Comparison of ENCODE assay signal across 31 cellular contexts in the genomic region with DNA sequence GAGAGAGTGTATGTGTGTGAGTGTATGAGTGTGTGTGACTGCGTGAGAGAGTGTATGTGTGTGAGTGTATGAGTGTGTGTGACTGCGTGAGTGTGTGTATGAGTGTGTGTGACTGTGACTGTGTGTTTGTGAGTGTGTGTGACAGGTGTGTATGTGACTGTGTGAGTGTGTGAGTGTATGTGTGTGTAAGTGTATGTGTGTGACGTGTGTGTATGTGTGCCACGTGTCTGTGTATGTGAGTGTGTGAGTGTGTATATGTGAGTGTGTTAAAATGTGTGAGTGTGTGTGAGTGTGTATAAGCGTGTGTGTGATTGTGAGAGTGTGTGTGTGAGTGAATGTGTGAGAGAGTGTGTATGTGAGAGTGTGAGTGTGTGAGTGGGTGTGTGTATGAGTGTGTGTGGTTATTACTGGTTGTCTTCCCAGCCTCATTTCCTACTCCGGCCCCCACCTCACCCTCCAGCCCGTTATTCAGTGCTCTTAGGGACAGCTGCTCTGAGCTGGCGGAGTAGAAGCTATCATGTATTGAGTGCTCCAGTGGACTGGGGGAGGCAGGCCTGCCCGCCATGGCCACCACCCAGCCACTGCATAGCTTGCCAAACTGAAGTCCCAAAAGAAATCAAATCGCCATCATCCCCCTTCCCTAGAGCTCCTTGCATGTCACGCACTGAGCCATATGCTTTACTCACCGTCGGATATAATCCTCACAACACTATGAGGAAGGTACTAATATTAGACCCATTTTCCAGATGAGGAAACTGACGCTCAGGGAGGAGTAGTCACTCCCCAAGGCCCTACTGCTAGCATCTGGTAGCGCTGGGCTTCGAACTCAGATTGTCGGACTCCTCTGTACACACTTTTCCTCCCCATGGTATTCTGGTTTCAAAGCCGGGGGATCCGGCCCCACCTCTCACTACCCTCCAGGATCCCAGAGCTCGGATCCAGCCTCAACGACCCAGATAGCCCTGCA. TPM values are rescaled to one million over a fixed set of nuclear protein-coding genes. Genes with fewer than 3 reads are reported as not detected.
DNase-seq lines count a peak whose midpoint lies in the region; ATAC-seq and TF ChIP-seq lines count a peak whose summit lies in the region.
"Had no signal": no experiment of that assay in that cellular context is flagged by ENCODE, and none has a peak within 500 bp of the region (broad histone marks: within the 10 kb centered on the region; RNA-seq: fewer than 3 reads in every experiment).

No MANE protein-coding gene starts in this region.

- no peak overlapping the region for H3K4ac ChIP-seq in H9 (ENCODE audit: low read depth, low read length)
- H3K4ac ChIP-seq in neuronal stem cell (ENCODE audit: low read length), result no peak overlapping the region

- H3K27me3 ChIP-seq in H9 (ENCODE audit: insufficient read depth, low read length), result no peaks in the 10 kb centered on the region
- no peaks in the 10 kb centered on the region for H3K27me3 ChIP-seq in neuronal stem cell (ENCODE audit: control insufficient read depth in 3 of 3, insufficient read depth in 3 of 3, low read depth in 1 of 3, low read length in 3 of 3)
- H3K27me3 ChIP-seq: BE2C, right atrium auricular region, vagina had no signal

- peak overlapping the region in 1 of 2 donors; percentile 43 for H3K4me3 ChIP-seq in neuronal stem cell (ENCODE audit: low read length in 2 of 2)
- H3K4me3 ChIP-seq: HAP-1, right atrium auricular region, thoracic aorta, vagina had no signal

- no peak overlapping the region for H2BK20ac ChIP-seq in H9 (ENCODE audit: low read depth, low read length, poor library complexity, severe bottlenecking)

- H3K9ac ChIP-seq in H9 (ENCODE audit: extremely low read depth, insufficient read length, low read length) (no peak overlapping the region), neuronal stem cell (ENCODE audit: low read depth, low read length, poor library complexity) (no peak overlapping the region)

- no peak overlapping the region for H3T11ph ChIP-seq in H9 (ENCODE audit: low read length)

- peaks cover 2% of the 10 kb centered on the region; the same call in 1 of the 2 replicates for H3K27me3 Mint-ChIP-seq in H9 (ENCODE audit: low read depth)

- no peak for TF ChIP-seq CTCF in H9 (conservative IDR thresholded peaks at IDR 0.05)

- no peaks in the 10 kb centered on the region for H4K20me1 ChIP-seq in H9 (ENCODE audit: control insufficient read depth, insufficient read depth, insufficient read length)

- no peaks in the 10 kb centered on the region for H3K79me2 ChIP-seq in H9 (ENCODE audit: insufficient read depth, low read length)

- H3K4me3 Mint-ChIP-seq in H9, result no peak overlapping the region
- H3K4me3 Mint-ChIP-seq: activated CD4-positive, alpha-beta T cell treated with anti-CD3 and anti-CD28 coated beads, Interleukin-2, amount 10 ng/mL, durations not matched to agents 24 days and 14 days; activated naive CD8-positive, alpha-beta T cell treated with anti-CD3 and anti-CD28 coated beads for 36 hours; CD8-positive, alpha-beta memory T cell; neural crest cell; stimulated activated naive CD8-positive, alpha-beta T cell treated with anti-CD3 and anti-CD28 coated beads, Interleukin-15, amount 100 ng/mL, for 72 hours; T-cell had no signal

- H2BK12ac ChIP-seq in H9 (ENCODE audit: insufficient read length, low read depth, low read length) (no peak overlapping the region), neuronal stem cell (ENCODE audit: low read length) (peak overlapping the region; percentile 63)

- H3K4me1 Mint-ChIP-seq in H9, result peaks cover 37 to 38% of the 10 kb centered on the region in 2 experiments
- H3K4me1 Mint-ChIP-seq: activated CD4-positive, alpha-beta T cell treated with anti-CD3 and anti-CD28 coated beads, Interleukin-2, amount 10 ng/mL, durations not matched to agents 24 days and 14 days; activated naive CD8-positive, alpha-beta T cell treated with anti-CD3 and anti-CD28 coated beads for 36 hours; CD8-positive, alpha-beta memory T cell; neural crest cell; stimulated activated naive CD8-positive, alpha-beta T cell treated with anti-CD3 and anti-CD28 coated beads, Interleukin-15, amount 100 ng/mL, for 72 hours; T-cell had no signal

- H3K9me3 Mint-ChIP-seq in H9, result 0 out of 5 replicates have a peak, but pooled peaks cover 0 to 4% of the 10 kb centered on the region in 2 experiments
- H3K9me3 Mint-ChIP-seq: activated CD4-positive, alpha-beta T cell treated with anti-CD3 and anti-CD28 coated beads, Interleukin-2, amount 10 ng/mL, durations not matched to agents 24 days and 14 days; activated naive CD8-positive, alpha-beta T cell treated with anti-CD3 and anti-CD28 coated beads for 36 hours; CD8-positive, alpha-beta memory T cell; neural crest cell; stimulated activated naive CD8-positive, alpha-beta T cell treated with anti-CD3 and anti-CD28 coated beads, Interleukin-15, amount 100 ng/mL, for 72 hours; T-cell had no signal

- peak overlapping the region in 1 of 3 experiments; percentile 53; a peak in 1 of 7 replicates for H3K27ac Mint-ChIP-seq in H9
- H3K27ac Mint-ChIP-seq: activated CD4-positive, alpha-beta T cell treated with anti-CD3 and anti-CD28 coated beads, Interleukin-2, amount 10 ng/mL, durations not matched to agents 24 days and 14 days; activated naive CD8-positive, alpha-beta T cell treated with anti-CD3 and anti-CD28 coated beads for 36 hours; CD8-positive, alpha-beta memory T cell; stimulated activated naive CD8-positive, alpha-beta T cell treated with anti-CD3 and anti-CD28 coated beads, Interleukin-15, amount 100 ng/mL, for 72 hours; T-cell had no signal

- H3K4me2 ChIP-seq in H9 (ENCODE audit: insufficient read depth, insufficient read length, low read length), result no peak overlapping the region
- H3K4me2 ChIP-seq in neuronal stem cell (ENCODE audit: insufficient read depth, low read length, poor library complexity, severe bottlenecking), result no peak overlapping the region

- H3K9me3 ChIP-seq in H9 (ENCODE audit: control insufficient read depth, low read depth, low read length) (no peaks in the 10 kb centered on the region), neuronal stem cell (replicated peaks in 1 of 2; ENCODE audit: control insufficient read depth in 2 of 2, insufficient read depth in 1 of 2, low read depth in 1 of 2, low read length in 2 of 2) (peaks cover 0 to 4% of the 10 kb centered on the region in 2 donors)
- H3K9me3 ChIP-seq: BE2C, HAP-1, right atrium auricular region, thoracic aorta, vagina had no signal

- no peak overlapping the region for H2AFZ ChIP-seq in H9 (ENCODE audit: low read length)
- H2AFZ ChIP-seq in neuronal stem cell (ENCODE audit: low read length), result no peak overlapping the region

- H4K8ac ChIP-seq in H9 (replicated peaks; ENCODE audit: insufficient read length, low read depth, low read length) (peak overlapping the region; percentile 22), neuronal stem cell (ENCODE audit: low read depth, low read length) (no peak overlapping the region)

- no peak overlapping the region for H3K18ac ChIP-seq in H9 (ENCODE audit: insufficient read length, low read depth, low read length)
- H3K18ac ChIP-seq in neuronal stem cell (ENCODE audit: low read length), result no peak overlapping the region

- H4K91ac ChIP-seq in H9 (ENCODE audit: insufficient read length, low read depth, low read length) (no peak overlapping the region), neuronal stem cell (ENCODE audit: low read depth, low read length, poor library complexity) (no peak overlapping the region)

- no peaks in the 10 kb centered on the region for H3K36me3 ChIP-seq in neuronal stem cell (replicated peaks in 1 of 2; ENCODE audit: control insufficient read depth in 2 of 2, insufficient read depth in 2 of 2, low read length in 2 of 2)
- H3K36me3 ChIP-seq: BE2C, HAP-1, right atrium auricular region, thoracic aorta, vagina had no signal

- no peaks in the 10 kb centered on the region for H3K79me1 ChIP-seq in H9 (ENCODE audit: insufficient read depth, low read depth, low read length, poor library complexity, severe bottlenecking)
- no peaks in the 10 kb centered on the region for H3K79me1 ChIP-seq in neuronal stem cell (ENCODE audit: low read depth, low read length)

- H3K23ac ChIP-seq in H9 (ENCODE audit: insufficient read length, low read depth, low read length) (no peak overlapping the region), neuronal stem cell (ENCODE audit: low read depth, low read length, poor library complexity) (peak overlapping the region; percentile 35)

- DNase-seq in AG20443 (ENCODE audit: low spot score), result peak; percentile 6
- peak; percentile 23 for DNase-seq in H9
- DNase-seq in ecto neural progenitor cell (ENCODE audit: low spot score), result peak; percentile 36
- no peak for DNase-seq in neuronal stem cell (ENCODE audit: low spot score)
- no peak for DNase-seq in EL
- no peak for DNase-seq in NCI-H2196 treated with DMSO at 0.1 percent for 48 hours (lab: John Stamatoyannopoulos, UW; ENCODE audit: unreplicated experiment)
- no peak for DNase-seq in GDM1 (lab: John Stamatoyannopoulos, UW)
- DNase-seq: ACHN; activated CD4-positive, alpha-beta T cell treated with anti-CD3 and anti-CD28 coated beads, Interleukin-2, amount 10 ng/mL, durations not matched to agents 24 days and 14 days; activated CD8-positive, alpha-beta memory T cell treated with anti-CD3 and anti-CD28 coated beads for 24 hours; activated gamma-delta T cell; activated naive CD8-positive, alpha-beta T cell treated with anti-CD3 and anti-CD28 coated beads for 36 hours; activated T-cell treated with anti-CD3 and anti-CD28 coated beads, Interleukin-2, amount 50 U/mL, for 1 hour; aorta; BE2C; CD8-positive, alpha-beta memory T cell; DMS 273 treated with DMSO at 0.1 percent for 48 hours; effector memory CD4-positive, alpha-beta T cell; RPMI8226; stimulated activated CD4-positive, alpha-beta T cell treated with anti-CD3 and anti-CD28 coated beads, Interleukin-2, amount 100 ng/mL, for 48 hours; stimulated activated naive CD8-positive, alpha-beta T cell treated with anti-CD3 and anti-CD28 coated beads, Interleukin-15, amount 100 ng/mL, for 72 hours; T-cell had no signal

- H3K36me3 Mint-ChIP-seq in H9 (ENCODE audit: insufficient read depth in 1 of 3, low read depth in 3 of 3), result no peaks in the 10 kb centered on the region; a peak in 1 of 7 replicates
- H3K36me3 Mint-ChIP-seq: activated naive CD8-positive, alpha-beta T cell treated with anti-CD3 and anti-CD28 coated beads for 36 hours; T-cell had no signal

- H2AK5ac ChIP-seq in H9 (ENCODE audit: insufficient read length, low read length) (no peak overlapping the region), neuronal stem cell (ENCODE audit: low read depth, low read length) (no peak overlapping the region)

- no peak overlapping the region for H2BK5ac ChIP-seq in H9 (ENCODE audit: insufficient read length, low read length)
- H2BK5ac ChIP-seq in neuronal stem cell (ENCODE audit: low read length), result no peak overlapping the region

- no peaks in the 10 kb centered on the region for H3K23me2 ChIP-seq in H9 (ENCODE audit: insufficient read length, low read depth, low read length, poor library complexity, severe bottlenecking)

- no peak overlapping the region for H3K56ac ChIP-seq in H9 (ENCODE audit: insufficient read length, low read depth, low read length)

- H3K14ac ChIP-seq in H9 (ENCODE audit: insufficient read depth, low read length) (no peak overlapping the region), neuronal stem cell (ENCODE audit: low read length) (no peak overlapping the region)

- no peak for ATAC-seq in HG02798 (IDR thresholded peaks at IDR 0.05; ENCODE audit: poor library complexity, unreplicated experiment)
- ATAC-seq: stimulated activated naive CD8-positive, alpha-beta T cell treated with anti-CD3 and anti-CD28 coated beads, Interleukin-15, amount 100 ng/mL, for 72 hours; T-cell had no signal

- H3K4me1 ChIP-seq in H9 (ENCODE audit: insufficient read depth, low read length), result 0 out of 2 replicates have a peak, but pooled peaks cover 1% of the 10 kb centered on the region
- H3K4me1 ChIP-seq in neuronal stem cell (ENCODE audit: control insufficient read depth in 2 of 2, insufficient read depth in 1 of 2, low read depth in 1 of 2, low read length in 2 of 2), result peaks cover 0 to 7% of the 10 kb centered on the region in 2 donors
- H3K4me1 ChIP-seq: BE2C, HAP-1, right atrium auricular region, vagina had no signal

- H4K5ac ChIP-seq in H9 (ENCODE audit: insufficient read length, low read depth, low read length), result peak overlapping the region; percentile 0

- H3K27ac ChIP-seq in H9 (ENCODE audit: insufficient read length, low read depth, low read length) (no peak overlapping the region), neuronal stem cell (replicated peaks; ENCODE audit: low read length) (no peak overlapping the region)
- H3K27ac ChIP-seq: thoracic aorta, vagina had no signal

- H2BK120ac ChIP-seq in H9 (ENCODE audit: low read depth, low read length, poor library complexity, severe bottlenecking), result no peak overlapping the region
- no peak overlapping the region for H2BK120ac ChIP-seq in neuronal stem cell (ENCODE audit: low read depth, low read length)

- H2BK15ac ChIP-seq in H9 (ENCODE audit: low read depth, low read length) (no peak overlapping the region), neuronal stem cell (ENCODE audit: low read length) (no peak overlapping the region)

- WGBS in H9 (ENCODE audit: extremely low coverage, insufficient read length, low lambda C conversion rate), result 100% methylated on average over 4 of the region's 21 CpGs
- WGBS in neuronal stem cell (ENCODE audit: extremely low coverage in 2 of 2, insufficient read length in 2 of 2, insufficient replicate concordance in 1 of 2), 2 donors, result 100% methylated on average over 1 to 5 of the region's 21 CpGs

RNA-seq across cellular contexts. Expression of a gene that starts 10.3 kb away (rescaled TPM):
- not detected in 2 replicates for total RNA-seq in H9 (2021)
- not detected for polyA plus RNA-seq in neuronal stem cell (2013, experiment 1 of 2)
- not detected for polyA plus RNA-seq in neuronal stem cell (2013, experiment 2 of 2)
- total RNA-seq: activated CD4-positive, alpha-beta T cell treated with anti-CD3 and anti-CD28 coated beads, Interleukin-2, amount 10 ng/mL, durations not matched to agents 24 days and 14 days; activated naive CD8-positive, alpha-beta T cell treated with anti-CD3 and anti-CD28 coated beads for 36 hours; CD8-positive, alpha-beta memory T cell; epithelial cell of proximal tubule; lung microvascular endothelial cell; NCI-H460; neural crest cell; T-cell; vagina had no signal
- polyA plus RNA-seq: CD8-positive, alpha-beta memory T cell had no signal

Comparison
In these comparisons a context has a peak if more than half of its experiments do, and no peak if none do; other contexts are left out.
1. DNase-seq: peak in AG20443 (single experiment), H9 (single experiment) and ecto neural progenitor cell (single experiment); none in neuronal stem cell (single experiment), EL (single experiment), NCI-H2196 treated with DMSO at 0.1 percent for 48 hours (single experiment) and GDM1 (single experiment).